10 cellular contexts compared by ENCODE assay signal in the genomic region with DNA sequence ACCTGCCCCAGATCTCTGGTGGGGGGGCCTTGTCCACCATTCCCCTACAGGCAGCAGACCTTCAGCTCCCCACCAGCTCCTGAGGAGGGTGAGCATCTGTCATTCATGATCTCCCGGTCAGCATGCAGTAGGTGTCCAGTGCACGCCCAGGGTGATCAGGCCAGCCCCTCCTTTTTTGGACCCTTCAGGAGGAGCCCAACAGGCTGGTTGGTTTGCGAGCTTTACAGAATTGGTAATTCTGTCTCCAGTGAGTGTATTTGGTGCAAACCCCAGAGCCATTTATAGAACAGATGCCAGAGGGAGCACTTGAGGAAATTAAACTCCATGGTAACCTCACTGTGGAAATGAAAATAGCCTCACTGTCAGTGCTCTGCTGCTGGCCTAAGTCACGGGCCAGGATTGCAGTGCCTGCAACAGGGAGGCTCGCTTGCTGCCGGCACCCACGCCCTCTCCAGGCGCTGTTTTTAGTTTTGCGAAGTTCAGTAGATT. TPM values are rescaled to one million over a fixed set of nuclear protein-coding genes. Genes with fewer than 3 reads are reported as not detected.
DNase-seq lines count a peak whose midpoint lies in the region; TF ChIP-seq lines count a peak whose summit lies in the region.
"Had no signal": no experiment of that assay in that cellular context is flagged by ENCODE, and none has a peak within 500 bp of the region (broad histone marks: within the 10 kb centered on the region; RNA-seq: fewer than 3 reads in every experiment).

No MANE protein-coding gene starts in this region.

- no peak for TF ChIP-seq CTCF in AG04449 (IDR thresholded peaks at IDR 0.05; ENCODE audit: insufficient read depth, low read length, missing control alignments)

- H3K4me1 ChIP-seq in SJCRH30: no peaks in the 10 kb centered on the region

- no peak overlapping the region for H3K4me3 ChIP-seq in AG04449 (ENCODE audit: low read depth, low read length)
- no peak overlapping the region for H3K4me3 ChIP-seq in SJCRH30

- CTCF ChIA-PET in AG04449 (lab: Yijun Ruan, JAX): no interaction called here

- H3K9me3 ChIP-seq in SJCRH30 (replicated peaks): no peaks in the 10 kb centered on the region

- H3K27ac ChIP-seq in SJCRH30: no peak overlapping the region

- H3K27me3 ChIP-seq in SJCRH30: peaks cover 6% of the 10 kb centered on the region; the same call in 1 of the 2 replicates

- peak; percentile 28 for DNase-seq in AG04449 (ENCODE audit: low read depth, low spot score)
- DNase-seq in NCI-H1694 treated with DMSO at 0.1 percent for 48 hours (lab: John Stamatoyannopoulos, UW): peak; percentile 81
- DNase-seq in cerebellar cortex (ENCODE audit: low spot score): peak; percentile 92
- DNase-seq in midbrain (lab: John Stamatoyannopoulos, UW): peak; percentile 55
- DNase-seq in NOMO-1 treated with DMSO at 0.1 percent for 48 hours (lab: John Stamatoyannopoulos, UW; ENCODE audit: unreplicated experiment): no peak
- no peak for DNase-seq in stimulated activated CD4-positive, alpha-beta T cell treated with anti-CD3 and anti-CD28 coated beads, Interleukin-4, amount 100 ng/mL, for 1 hour
- DNase-seq in SJCRH30: no peak
- no peak for DNase-seq in activated CD4-positive, alpha-beta T cell treated with anti-CD3 and anti-CD28 coated beads for 48 hours
- DNase-seq: activated CD4-positive, alpha-beta T cell treated with anti-CD3 and anti-CD28 coated beads, Interleukin-2, amount 50 U/mL, for 1 hour; CD4-positive, alpha-beta T cell had no signal

- no peaks in the 10 kb centered on the region for H3K36me3 ChIP-seq in SJCRH30

- POLR2A ChIA-PET in AG04449 (lab: Yijun Ruan, JAX): no interaction called here

RNA-seq across cellular contexts. Expression of gene WNK2, which starts 23.4 kb away (rescaled TPM):
- total RNA-seq in SJCRH30 (2014; rRNA removed; shearing (Covaris generic)): not detected in 2 replicates

Comparison
In these comparisons a context has a peak if more than half of its experiments do, and no peak if none do; other contexts are left out.
1. DNase-seq: peak in AG04449 (single experiment), NCI-H1694 treated with DMSO at 0.1 percent for 48 hours (single experiment), cerebellar cortex (single experiment) and midbrain (single experiment); none in NOMO-1 treated with DMSO at 0.1 percent for 48 hours (single experiment), stimulated activated CD4-positive, alpha-beta T cell treated with anti-CD3 and anti-CD28 coated beads, Interleukin-4, amount 100 ng/mL, for 1 hour (single experiment), SJCRH30 (0 of 2) and activated CD4-positive, alpha-beta T cell treated with anti-CD3 and anti-CD28 coated beads for 48 hours (single experiment).